ENCODE assay signal across 8 cellular contexts in the genomic region with DNA sequence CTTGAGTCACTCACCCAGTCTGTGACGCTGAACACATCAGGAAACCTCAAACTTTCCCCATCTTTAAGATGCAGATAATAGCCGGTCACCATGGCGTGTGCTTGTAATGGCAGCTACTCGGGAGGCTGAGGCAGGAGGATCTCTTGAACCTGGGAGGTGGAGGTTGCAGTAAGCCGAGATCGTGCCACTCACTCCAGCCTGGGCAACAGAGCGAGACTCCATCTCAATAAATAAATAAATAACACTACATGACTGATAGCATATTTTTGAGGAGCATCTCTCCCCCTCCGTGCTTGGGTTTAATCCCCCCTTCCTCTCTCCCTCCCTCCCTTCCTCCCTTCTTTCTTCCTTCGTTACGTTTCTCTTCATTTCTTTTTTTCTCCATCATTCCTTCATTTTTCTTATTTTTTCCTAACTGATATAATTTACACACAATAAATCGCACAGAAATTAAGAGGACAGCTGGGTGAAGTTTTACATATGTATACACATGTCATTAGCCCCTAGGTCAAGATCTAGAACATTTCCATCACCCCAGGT. TPM values are rescaled to one million over a fixed set of nuclear protein-coding genes. Genes with fewer than 3 reads are reported as not detected.
A peak's percentile ranks its signal among the peaks of the same experiment; 100 is the strongest.
DNase-seq lines count a peak whose midpoint lies in the region; ATAC-seq and TF ChIP-seq lines count a peak whose summit lies in the region.

No MANE protein-coding gene starts in this region.

- no peaks in the 10 kb centered on the region for H3K36me3 Mint-ChIP-seq in natural killer cell treated with Interleukin-12 subunit alpha and Interleukin-12 subunit beta and Interleukin-15 and Interleukin-18, amount 100 ng/mL, for 72 hours

- in situ Hi-C loops in astrocyte of the cerebellum (cut with HindIII; ENCODE audit: low sequenced_read_pairs) = no loop called here

- POLR2A ChIA-PET in HEK293T (lab: Yijun Ruan, JAX) = interaction anchor here (1.0 to 1.9 kb wide), 7 partner anchors 9 to 129 kb away, joined by 3 to 9 read pairs (median 4); a partner anchor contains a TSS

- H3K27me3 Mint-ChIP-seq in natural killer cell treated with Interleukin-12 subunit alpha and Interleukin-12 subunit beta and Interleukin-15 and Interleukin-18, amount 100 ng/mL, for 72 hours = peaks cover 0 to 2% of the 10 kb centered on the region in 2 donors

- H3K27ac Mint-ChIP-seq in natural killer cell treated with Interleukin-12 subunit alpha and Interleukin-12 subunit beta and Interleukin-15 and Interleukin-18, amount 100 ng/mL, for 72 hours = peak overlapping the region; percentile 95 to 99

- peak; percentile 12 for ATAC-seq in GM18511 (IDR thresholded peaks at IDR 0.05; ENCODE audit: unreplicated experiment)
- ATAC-seq in HG03159 (IDR thresholded peaks at IDR 0.05; ENCODE audit: unreplicated experiment) = peak; percentile 15
- peak; percentile 34 to 58 for ATAC-seq in natural killer cell treated with Interleukin-12 subunit alpha and Interleukin-12 subunit beta and Interleukin-15 and Interleukin-18, amount 100 ng/mL, for 72 hours

- peak overlapping the region; percentile 51 for H3K4me3 ChIP-seq in astrocyte of the cerebellum (ENCODE audit: low read depth, low read length)

- H3K4me3 Mint-ChIP-seq in natural killer cell treated with Interleukin-12 subunit alpha and Interleukin-12 subunit beta and Interleukin-15 and Interleukin-18, amount 100 ng/mL, for 72 hours = peak overlapping the region; percentile 90

- DNase-seq in astrocyte of the cerebellum (ENCODE audit: low read depth) (no peak), DMS53 treated with DMSO at 0.1 percent for 48 hours (lab: John Stamatoyannopoulos, UW; ENCODE audit: unreplicated experiment) (no peak), GM19240 (ENCODE audit: insufficient read length, low spot score) (no peak), HEK293T (ENCODE audit: extremely low spot score) (no peak), NCI-H1417 treated with DMSO at 0.1 percent for 48 hours (lab: John Stamatoyannopoulos, UW) (no peak)
- DNase-seq in natural killer cell treated with Interleukin-12 subunit alpha and Interleukin-12 subunit beta and Interleukin-15 and Interleukin-18, amount 100 ng/mL, for 72 hours (ENCODE audit: low spot score) = no peak

- CTCF ChIA-PET in HEK293T (lab: Yijun Ruan, JAX) = no interaction called here

- TF ChIP-seq CTCF in astrocyte of the cerebellum (IDR thresholded peaks at IDR 0.05; ENCODE audit: low read depth, low read length, missing control alignments) = no peak

- no peaks in the 10 kb centered on the region for H3K9me3 Mint-ChIP-seq in natural killer cell treated with Interleukin-12 subunit alpha and Interleukin-12 subunit beta and Interleukin-15 and Interleukin-18, amount 100 ng/mL, for 72 hours

- H3K4me1 Mint-ChIP-seq in natural killer cell treated with Interleukin-12 subunit alpha and Interleukin-12 subunit beta and Interleukin-15 and Interleukin-18, amount 100 ng/mL, for 72 hours (ENCODE audit: low read depth in 2 of 2) = peaks cover 31 to 39% of the 10 kb centered on the region in 2 donors

TF ChIP-seq in HEK293T, 16 proteins besides CTCF, POLR2A, EP300 and RAD21:
- no peak for TF ChIP-seq FOXA1 (IDR thresholded peaks at IDR 0.05)
- no peak for TF ChIP-seq BHLHE40 (IDR thresholded peaks at IDR 0.05; ENCODE audit: borderline replicate concordance)
- TF ChIP-seq ZNF384 (IDR thresholded peaks at IDR 0.05) = no peak
- no peak for TF ChIP-seq NFRKB (IDR thresholded peaks at IDR 0.05)
- no peak for TF ChIP-seq SUZ12 (IDR thresholded peaks at IDR 0.05)
- no peak for TF ChIP-seq SP1 (IDR thresholded peaks at IDR 0.05)
- no peak for TF ChIP-seq FOXK2 (IDR thresholded peaks at IDR 0.05)
- TF ChIP-seq ELF4 (IDR thresholded peaks at IDR 0.05) = no peak
- no peak for TF ChIP-seq CTBP1 (IDR thresholded peaks at IDR 0.05; ENCODE audit: borderline replicate concordance)
- TF ChIP-seq HDGF (IDR thresholded peaks at IDR 0.05; ENCODE audit: borderline replicate concordance) = no peak
- TF ChIP-seq ARNT (IDR thresholded peaks at IDR 0.05) = no peak
- no peak for TF ChIP-seq L3MBTL2 (conservative IDR thresholded peaks at IDR 0.05)

RNA-seq across cellular contexts. Expression of a gene that starts 51.3 kb away (rescaled TPM):
- 100 to 1,000 TPM in 1 of 2 donors, 10 to 100 TPM in 1; 71.0 to 135 TPM for total RNA-seq in natural killer cell treated with Interleukin-12 subunit alpha and Interleukin-12 subunit beta and Interleukin-15 and Interleukin-18, amount 100 ng/mL, for 72 hours
